ENCODE assay signal across 8 cellular contexts in genomic region chr2:98608962-98609604, GRCh38. TPM values are rescaled to one million over a fixed set of nuclear protein-coding genes. Genes with fewer than 3 reads are reported as not detected.
DNase-seq lines count a peak whose midpoint lies in the region; ATAC-seq, FAIRE-seq and TF ChIP-seq lines count a peak whose summit lies in the region.

No MANE protein-coding gene starts in this region.

- peaks cover 17 to 28% of the 10 kb centered on the region in 2 experiments for H3K4me1 ChIP-seq in K562 (replicated peaks in 1 of 2; ENCODE audit: control insufficient read depth in 2 of 2, insufficient read depth in 2 of 2, low read length in 2 of 2)
- peaks cover 34 to 89% (median 63%) of the 10 kb centered on the region in 6 donors for H3K4me1 ChIP-seq in spleen

- peak overlapping the region; percentile 91 for H3K4me3 Mint-ChIP-seq in activated T-cell treated with anti-CD3 and anti-CD28 coated beads, Interleukin-2, amount 50 U/mL, for 24 hours

- no peak for TF ChIP-seq RAD21 in K562 (CRISPR knock-in tag; conservative IDR thresholded peaks at IDR 0.05 in 1 of 2, IDR thresholded peaks at IDR 0.05 in 1 of 2)

- peak; percentile 47 for ATAC-seq in K562

- H3K27me3 Mint-ChIP-seq in activated T-cell treated with anti-CD3 and anti-CD28 coated beads, Interleukin-2, amount 50 U/mL, for 24 hours: no peaks in the 10 kb centered on the region

- H3K36me3 ChIP-seq in K562 (ENCODE audit: control insufficient read depth, insufficient read depth, low read length): peaks cover 61% of the 10 kb centered on the region
- peaks cover 0 to 55% (median 26%) of the 10 kb centered on the region in 6 donors for H3K36me3 ChIP-seq in spleen

- TF ChIP-seq POLR2A in K562 (conservative IDR thresholded peaks at IDR 0.05) (no peak), spleen (IDR thresholded peaks at IDR 0.05) (no peak)

- no peaks in the 10 kb centered on the region for H3K9me3 Mint-ChIP-seq in activated T-cell treated with anti-CD3 and anti-CD28 coated beads, Interleukin-2, amount 50 U/mL, for 24 hours

- H3K9ac ChIP-seq in K562 (ENCODE audit: insufficient read depth in 1 of 2, low read depth in 2 of 2, low read length in 2 of 2): peak overlapping the region; percentile 94 to 99

- peak overlapping the region; percentile 99 for H3K4me2 ChIP-seq in K562 (ENCODE audit: insufficient read depth, low read length)

- H3K27ac Mint-ChIP-seq in activated T-cell treated with anti-CD3 and anti-CD28 coated beads, Interleukin-2, amount 50 U/mL, for 24 hours: peak overlapping the region; percentile 96

- H2AFZ ChIP-seq in K562 (ENCODE audit: low read depth, low read length): peak overlapping the region; percentile 95

- peak overlapping the region; percentile 90 for H3K27ac ChIP-seq in K562 (ENCODE audit: extremely low read depth, low read depth, low read length)
- H3K27ac ChIP-seq in spleen: peak overlapping the region; percentile 94 to 98 (median 96)

- in situ Hi-C loops in K562 (cut with MboI): no loop called here

- WGBS in K562 (ENCODE audit: insufficient coverage, low coverage, missing lambda C conversion rate): 1% methylated on average over 29 of the region's 29 CpGs
- 3 to 6% (median 4%) methylated on average over 20 to 29 of the region's 29 CpGs for WGBS in spleen, 5 donors

- peaks cover 85% of the 10 kb centered on the region for H3K36me3 Mint-ChIP-seq in activated T-cell treated with anti-CD3 and anti-CD28 coated beads, Interleukin-2, amount 50 U/mL, for 24 hours (ENCODE audit: low read depth)

- H3K9me3 ChIP-seq in K562 (replicated peaks; ENCODE audit: control insufficient read depth, insufficient read depth, low read depth, low read length): no peaks in the 10 kb centered on the region
- H3K9me3 ChIP-seq in spleen: no peaks in the 10 kb centered on the region

- TSS peak; percentile 61 for BruUV-seq in K562 (replicated peaks; lab: Mats Ljungman, UMichigan)

- H4K20me1 ChIP-seq in K562 (replicated peaks; ENCODE audit: control insufficient read depth, insufficient read depth, low read length): no peaks in the 10 kb centered on the region; the same call in 1 of the 2 replicates

- H3K4me1 Mint-ChIP-seq in activated T-cell treated with anti-CD3 and anti-CD28 coated beads, Interleukin-2, amount 50 U/mL, for 24 hours (ENCODE audit: low read depth): peaks cover 69% of the 10 kb centered on the region

- POLR2A ChIA-PET in K562 (lab: Yijun Ruan, JAX): interaction anchor here (0.6 to 1.1 kb wide), 7 partner anchors 8 to 802 kb away, joined by 3 to 7 read pairs (median 3); no protein-coding TSS in a partner anchor

- DNase-seq in activated T-cell treated with anti-CD3 and anti-CD28 coated beads, Interleukin-2, amount 50 U/mL, for 24 hours: no peak
- DNase-seq in activated T-cell treated with anti-CD3 and anti-CD28 coated beads, Interleukin-2, amount 50 U/mL, for 1 hour: no peak
- DNase-seq in LNCaP clone FGC (ENCODE audit: low read depth): no peak
- peak; percentile 19 to 42 (median 36) for DNase-seq in K562 (ENCODE audit: extremely low read depth in 1 of 4, low spot score in 3 of 4)
- peak; percentile 56 for DNase-seq in iPS-NIHi11 (ENCODE audit: low spot score)
- DNase-seq in spleen: peak; percentile 85
- DNase-seq in effector CD8-positive, alpha-beta T cell (lab: John Stamatoyannopoulos, UW): no peak
- DNase-seq in stimulated activated naive CD4-positive, alpha-beta T cell treated with Interleukin-2 at 50 U/mL for 16 hours (lab: John Stamatoyannopoulos, UW): no peak

- intact Hi-C loops in K562 (cut with micrococcal nuclease) (no loop called here), spleen (cut with DNase I; ENCODE audit: low total_unique reads) (no loop called here)

- CTCF ChIA-PET in K562 (lab: Yijun Ruan, JAX; ENCODE audit: low intra/inter-chr PET ratio): interaction anchor here (0.5 kb wide), 1 partner anchor 228 kb away, joined by 5 read pairs; no protein-coding TSS in a partner anchor

- peaks cover 64% of the 10 kb centered on the region for H3K79me2 ChIP-seq in K562 (ENCODE audit: control insufficient read depth, insufficient read depth, low read length)

- H3K4me3 ChIP-seq in LNCaP clone FGC (ENCODE audit: low read depth, low read length): peak overlapping the region; percentile 93
- H3K4me3 ChIP-seq in K562: peak overlapping the region; percentile 99
- H3K4me3 ChIP-seq in spleen: peak overlapping the region; percentile 56 to 99 (median 92)

- H3K27me3 ChIP-seq in K562 (ENCODE audit: control insufficient read depth in 2 of 2, insufficient read depth in 2 of 2, low read length in 2 of 2) (no peaks in the 10 kb centered on the region), spleen (replicated peaks in 1 of 7) (no peaks in the 10 kb centered on the region)

- no peak for TF ChIP-seq EP300 in K562 (IDR thresholded peaks at IDR 0.05; ENCODE audit: low read length)

- FAIRE-seq in K562 (lab: Jason Lieb, UNC): no peak

- TF ChIP-seq CTCF in LNCaP clone FGC (IDR thresholded peaks at IDR 0.05; ENCODE audit: control insufficient read depth, extremely low read depth, insufficient read depth): no peak
- TF ChIP-seq CTCF in K562 (IDR thresholded peaks at IDR 0.05 in 2 of 3, conservative IDR thresholded peaks at IDR 0.05 in 1 of 3; ENCODE audit: insufficient read depth in 2 of 3, low read depth in 1 of 3, low read length in 3 of 3): no peak; a peak in 1 of 6 replicates
- TF ChIP-seq CTCF in spleen (IDR thresholded peaks at IDR 0.05 in 8 of 11, conservative IDR thresholded peaks at IDR 0.05 in 3 of 11): no peak

- peaks cover 5% of the 10 kb centered on the region for H3K9me1 ChIP-seq in K562 (ENCODE audit: control insufficient read depth, insufficient read depth, low read length)

TF ChIP-seq in K562, 482 proteins besides CTCF, POLR2A, EP300 and RAD21 (continues in another document):
- TF ChIP-seq ATF1 (CRISPR knock-in tag; IDR thresholded peaks at IDR 0.05) (no peak), ATF1 (tag; IDR thresholded peaks at IDR 0.05) (no peak), CTBP1 (IDR thresholded peaks at IDR 0.05; ENCODE audit: borderline replicate concordance) (no peak), ETV1 (tag; conservative IDR thresholded peaks at IDR 0.05; ENCODE audit: low read depth) (peak; percentile 60), POU5F1 (IDR thresholded peaks at IDR 0.05; ENCODE audit: borderline replicate concordance, low read depth, low read length, partially characterized antibody) (no peak), HLTF (IDR thresholded peaks at IDR 0.05) (no peak), ZBED1 (IDR thresholded peaks at IDR 0.05) (no peak), CHD1 (IDR thresholded peaks at IDR 0.05; ENCODE audit: low read length) (no peak)
- TF ChIP-seq, protein P1, sequence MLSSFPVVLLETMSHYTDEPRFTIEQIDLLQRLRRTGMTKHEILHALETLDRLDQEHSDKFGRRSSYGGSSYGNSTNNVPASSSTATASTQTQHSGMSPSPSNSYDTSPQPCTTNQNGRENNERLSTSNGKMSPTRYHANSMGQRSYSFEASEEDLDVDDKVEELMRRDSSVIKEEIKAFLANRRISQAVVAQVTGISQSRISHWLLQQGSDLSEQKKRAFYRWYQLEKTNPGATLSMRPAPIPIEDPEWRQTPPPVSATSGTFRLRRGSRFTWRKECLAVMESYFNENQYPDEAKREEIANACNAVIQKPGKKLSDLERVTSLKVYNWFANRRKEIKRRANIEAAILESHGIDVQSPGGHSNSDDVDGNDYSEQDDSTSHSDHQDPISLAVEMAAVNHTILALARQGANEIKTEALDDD (IDR thresholded peaks at IDR 0.05): 0 out of 2 replicates have a peak, but pooled peaks have one; percentile 9

RNA-seq across cellular contexts. Expression of gene UNC50, which starts 0.7 kb away (rescaled TPM):
- total RNA-seq in K562 (2011; cell fraction: chromatin; rRNA removed; ENCODE audit: low replicate concordance): 38.4 and 53.5 TPM in 2 replicates
- 35.9 and 36.9 TPM in 2 replicates for total RNA-seq in K562 (2011; cell fraction: nucleolus; rRNA removed)
- total RNA-seq in K562 (2011; cell fraction: nucleoplasm; rRNA removed): 55.4 and 57.3 TPM in 2 replicates
- 30.0 and 30.4 TPM in 2 replicates for total RNA-seq in K562 (2014; rRNA removed)
- 32.5 and 37.9 TPM in 2 replicates for total RNA-seq in K562 (2014; rRNA removed; fragmentation: Illumina TruSeq; extraction: Trizol)
- total RNA-seq in K562 (2015; rRNA removed; fragmentation: Illumina TruSeq; extraction: Trizol): 37.6 and 38.2 TPM in 2 replicates
- total RNA-seq in K562 (2021): 31.2 and 31.9 TPM in 2 replicates
- polyA plus RNA-seq in K562 (2011; rRNA removed): 39.2 and 52.9 TPM in 2 replicates
- 21.7 and 46.9 TPM in 2 replicates for polyA plus RNA-seq in K562 (2011; cell fraction: cytosol; rRNA removed)
- polyA plus RNA-seq in K562 (2011; cell fraction: nucleus; rRNA removed): 30.0 and 45.2 TPM in 2 replicates
- polyA plus RNA-seq in K562 (2012): 30.5 and 41.6 TPM in 2 replicates
- 35.9 and 37.9 TPM in 2 replicates for polyA plus RNA-seq in K562 (2014; fragmentation: Illumina TruSeq; extraction: Trizol)
- polyA plus RNA-seq in K562 (2014; fragmentation: Nextera tagmentation; extraction: Ambion mirVana): 10 to 100 TPM; 36.6 to 37.9 TPM
- polyA plus RNA-seq in K562 (2014; rRNA removed): 35.3 and 43.4 TPM in 2 replicates
- polyA minus RNA-seq in K562 (2011; rRNA and poly(A)+ RNA removed): 19.8 and 20.4 TPM in 2 replicates
- polyA minus RNA-seq in K562 (2011; cell fraction: cytosol; rRNA and poly(A)+ RNA removed): 7.1 and 9.1 TPM in 2 replicates
- 14.7 and 25.9 TPM in 2 replicates for polyA minus RNA-seq in K562 (2011; cell fraction: nucleus; rRNA and poly(A)+ RNA removed)
- total RNA-seq in spleen: 10 to 100 TPM; 32.1 to 56.5 (median 43.9) TPM
- 10 to 100 TPM; 36.1 to 52.1 (median 38.9) TPM for polyA plus RNA-seq in spleen

RNA-seq across cellular contexts. Expression of gene COA5, which starts 0.8 kb away (rescaled TPM):
- total RNA-seq in K562 (2011; cell fraction: chromatin; rRNA removed; ENCODE audit: low replicate concordance): 15.0 and 30.4 TPM in 2 replicates
- total RNA-seq in K562 (2011; cell fraction: nucleolus; rRNA removed): 18.6 and 22.3 TPM in 2 replicates
- total RNA-seq in K562 (2011; cell fraction: nucleoplasm; rRNA removed): 30.0 and 40.5 TPM in 2 replicates
- total RNA-seq in K562 (2014; rRNA removed): 41.6 and 43.3 TPM in 2 replicates
- 41.7 and 43.4 TPM in 2 replicates for total RNA-seq in K562 (2014; rRNA removed; fragmentation: Illumina TruSeq; extraction: Trizol)
- 27.6 and 30.2 TPM in 2 replicates for total RNA-seq in K562 (2015; rRNA removed; fragmentation: Illumina TruSeq; extraction: Trizol)
- 33.4 and 33.9 TPM in 2 replicates for total RNA-seq in K562 (2021)
- 50.7 and 54.7 TPM in 2 replicates for polyA plus RNA-seq in K562 (2011; rRNA removed)
- 13.8 and 32.7 TPM in 2 replicates for polyA plus RNA-seq in K562 (2011; cell fraction: cytosol; rRNA removed)
- 46.8 and 52.2 TPM in 2 replicates for polyA plus RNA-seq in K562 (2011; cell fraction: nucleus; rRNA removed)
- polyA plus RNA-seq in K562 (2012): 41.7 and 56.9 TPM in 2 replicates
- 27.2 and 27.6 TPM in 2 replicates for polyA plus RNA-seq in K562 (2014; fragmentation: Illumina TruSeq; extraction: Trizol)
- 10 to 100 TPM; 17.9 to 23.6 TPM for polyA plus RNA-seq in K562 (2014; fragmentation: Nextera tagmentation; extraction: Ambion mirVana)
- 60.4 and 77.6 TPM in 2 replicates for polyA plus RNA-seq in K562 (2014; rRNA removed)
- polyA minus RNA-seq in K562 (2011; rRNA and poly(A)+ RNA removed): 12.0 and 12.4 TPM in 2 replicates
- polyA minus RNA-seq in K562 (2011; cell fraction: cytosol; rRNA and poly(A)+ RNA removed): 9.8 and 11.1 TPM in 2 replicates
- polyA minus RNA-seq in K562 (2011; cell fraction: nucleus; rRNA and poly(A)+ RNA removed): 25.6 and 30.7 TPM in 2 replicates
- 10 to 100 TPM; 24.4 to 46.7 (median 33.8) TPM for total RNA-seq in spleen
- polyA plus RNA-seq in spleen: 10 to 100 TPM; 48.9 to 69.7 (median 54.9) TPM

Comparison
In these comparisons a context has a peak if more than half of its experiments do, and no peak if none do; other contexts are left out.
1. DNase-seq: peak in K562 (4 of 4), iPS-NIHi11 (single experiment) and spleen (single experiment); none in activated T-cell treated with anti-CD3 and anti-CD28 coated beads, Interleukin-2, amount 50 U/mL, for 24 hours (single experiment), activated T-cell treated with anti-CD3 and anti-CD28 coated beads, Interleukin-2, amount 50 U/mL, for 1 hour (single experiment), LNCaP clone FGC (single experiment), effector CD8-positive, alpha-beta T cell (single experiment) and stimulated activated naive CD4-positive, alpha-beta T cell treated with Interleukin-2 at 50 U/mL for 16 hours (single experiment).
2. Peak in every context shown above with its lines, with median percentiles within 50 percentile points of each other: H3K4me3 ChIP-seq.